23 cellular contexts compared by ENCODE assay signal in the genomic region with DNA sequence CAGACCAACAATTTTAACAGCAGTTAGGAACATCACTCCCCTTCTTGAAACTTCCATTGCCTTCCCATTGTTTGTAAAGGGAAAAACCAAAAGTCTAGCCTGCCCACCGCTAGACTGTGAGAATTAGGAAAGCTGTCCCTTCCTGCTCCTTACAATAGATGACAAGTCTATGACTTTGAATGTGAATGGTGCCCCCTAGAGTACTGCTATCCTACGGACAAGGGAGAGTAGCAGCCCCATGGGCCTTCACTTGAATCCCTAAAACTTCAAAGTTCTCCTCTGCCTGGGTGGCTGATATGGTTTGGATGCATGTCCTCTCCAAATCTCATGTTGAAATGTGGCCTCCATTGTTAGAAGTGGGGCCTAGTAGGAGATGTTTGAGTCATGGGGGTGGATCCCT.
"Had no signal": no experiment of that assay in that cellular context is flagged by ENCODE, and none has a peak within 500 bp of the region (broad histone marks: within the 10 kb centered on the region; RNA-seq: fewer than 3 reads in every experiment).

No MANE protein-coding gene starts in this region.

- H3K36me3 Mint-ChIP-seq: naive thymus-derived CD8-positive, alpha-beta T cell; stimulated activated memory B cell treated with anti-CD40 and anti-IgM and Interleukin-4, amounts not matched to agents 10 μg/mL and 1 μg/mL and 100 μg/mL, for 72 hours had no signal

- H3K9me3 Mint-ChIP-seq: nephron; stimulated activated memory B cell treated with anti-CD40 and anti-IgM and Interleukin-4, amounts not matched to agents 10 μg/mL and 1 μg/mL and 100 μg/mL, for 72 hours; stimulated activated naive CD8-positive, alpha-beta T cell treated with anti-CD3 and anti-CD28 coated beads, Interleukin-15, amount 100 ng/mL, for 72 hours had no signal

- H3K4me3 ChIP-seq: left ventricle myocardium inferior, lung, ovary, right atrium auricular region, right lobe of liver, smooth muscle cell, tibial nerve, upper lobe of left lung, vagina had no signal

- H3K9me3 ChIP-seq: left ventricle myocardium inferior, ovary, right atrium auricular region, right lobe of liver, tibial nerve, upper lobe of left lung, vagina had no signal

- H3K27me3 ChIP-seq: ovary, right atrium auricular region, right lobe of liver, tibial nerve, upper lobe of left lung, vagina had no signal

- ATAC-seq: naive thymus-derived CD8-positive, alpha-beta T cell; right lobe of liver; stimulated activated memory B cell treated with anti-CD40 and anti-IgM and Interleukin-4, amounts not matched to agents 10 μg/mL and 1 μg/mL and 100 μg/mL, for 72 hours; stimulated activated naive CD8-positive, alpha-beta T cell treated with anti-CD3 and anti-CD28 coated beads, Interleukin-15, amount 100 ng/mL, for 72 hours had no signal

- H3K4me2 ChIP-seq: smooth muscle cell had no signal

- H3K4me1 Mint-ChIP-seq: naive thymus-derived CD8-positive, alpha-beta T cell; stimulated activated memory B cell treated with anti-CD40 and anti-IgM and Interleukin-4, amounts not matched to agents 10 μg/mL and 1 μg/mL and 100 μg/mL, for 72 hours; stimulated activated naive CD8-positive, alpha-beta T cell treated with anti-CD3 and anti-CD28 coated beads, Interleukin-15, amount 100 ng/mL, for 72 hours had no signal

- DNase-seq: hippocampal formation; islet precursor cell; left ventricle myocardium inferior; naive thymus-derived CD8-positive, alpha-beta T cell; ovary; right lobe of liver; stimulated activated CD4-positive, alpha-beta T cell treated with anti-CD3 and anti-CD28 coated beads, Interleukin-1b, Interleukin-23, amount 100 ng/mL, for 48 hours; stimulated activated CD4-positive, alpha-beta T cell treated with anti-CD3 and anti-CD28 coated beads, Interleukin-2, amount 100 ng/mL, for 48 hours; stimulated activated CD4-positive, alpha-beta T cell treated with anti-CD3 and anti-CD28 coated beads, Interleukin-4, amount 100 ng/mL, for 4 hours; stimulated activated CD8-positive, alpha-beta memory T cell treated with anti-CD3 and anti-CD28 coated beads, Interleukin-4, amount 100 ng/mL, for 48 hours; stimulated activated naive CD4-positive, alpha-beta T cell treated with Interleukin-2 at 50 U/mL for 16 hours; stimulated activated naive CD8-positive, alpha-beta T cell treated with anti-CD3 and anti-CD28 coated beads, Interleukin-15, amount 100 ng/mL, for 72 hours; substantia nigra; upper lobe of left lung had no signal

- H3K27ac ChIP-seq: left ventricle myocardium inferior, ovary, right atrium auricular region, right lobe of liver, tibial nerve, upper lobe of left lung, vagina had no signal

- H3K36me3 ChIP-seq: left ventricle myocardium inferior, ovary, right atrium auricular region, right lobe of liver, tibial nerve, upper lobe of left lung, vagina had no signal

- H3K4me1 ChIP-seq: right atrium auricular region, upper lobe of left lung, vagina had no signal

- H3K27ac Mint-ChIP-seq: naive thymus-derived CD8-positive, alpha-beta T cell; nephron; progenitor cell of endocrine pancreas; stimulated activated memory B cell treated with anti-CD40 and anti-IgM and Interleukin-4, amounts not matched to agents 10 μg/mL and 1 μg/mL and 100 μg/mL, for 72 hours; stimulated activated naive CD8-positive, alpha-beta T cell treated with anti-CD3 and anti-CD28 coated beads, Interleukin-15, amount 100 ng/mL, for 72 hours had no signal

- H3K27me3 Mint-ChIP-seq: progenitor cell of endocrine pancreas had no signal

- H3K4me3 Mint-ChIP-seq: naive thymus-derived CD8-positive, alpha-beta T cell; nephron; neural crest cell; stimulated activated memory B cell treated with anti-CD40 and anti-IgM and Interleukin-4, amounts not matched to agents 10 μg/mL and 1 μg/mL and 100 μg/mL, for 72 hours; stimulated activated naive CD8-positive, alpha-beta T cell treated with anti-CD3 and anti-CD28 coated beads, Interleukin-15, amount 100 ng/mL, for 72 hours had no signal
